In the genomic region with DNA sequence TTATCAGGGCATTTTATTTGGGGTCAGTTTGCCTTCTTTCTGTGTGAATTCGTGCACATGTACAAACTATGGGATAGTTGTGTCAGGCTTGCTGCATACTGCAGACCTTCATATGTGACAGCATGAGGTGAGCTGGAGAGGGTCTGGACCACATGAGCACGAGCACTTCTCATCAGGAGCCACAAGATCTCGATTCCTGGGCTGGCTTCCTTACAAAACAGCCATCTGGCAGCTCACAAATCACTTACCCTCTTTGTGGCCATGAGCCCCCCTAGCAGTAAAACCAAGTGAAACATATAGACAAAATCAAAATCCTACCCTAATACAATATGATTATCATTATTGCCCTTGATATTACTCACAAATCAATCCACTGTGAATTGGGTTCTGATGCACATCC, we compare ENCODE assay signal across 14 cellular contexts.
DNase-seq lines count a peak whose midpoint lies in the region; ATAC-seq, FAIRE-seq and TF ChIP-seq lines count a peak whose summit lies in the region.
"Had no signal": no experiment of that assay in that cellular context is flagged by ENCODE, and none has a peak within 500 bp of the region (broad histone marks: within the 10 kb centered on the region; RNA-seq: fewer than 3 reads in every experiment).

No MANE protein-coding gene starts in this region.

- no peaks in the 10 kb centered on the region for H3K79me2 ChIP-seq in HepG2 (ENCODE audit: insufficient read depth, low read length)

- TF ChIP-seq RAD21 in HepG2 (CRISPR knock-in tag; IDR thresholded peaks at IDR 0.05): no peak

- peaks cover 83% of the 10 kb centered on the region for H3K4me1 ChIP-seq in BLaER1
- H3K4me1 ChIP-seq in HepG2 (ENCODE audit: insufficient read depth, low read length): no peaks in the 10 kb centered on the region

- TF ChIP-seq POLR2A in HepG2 (IDR thresholded peaks at IDR 0.05; ENCODE audit: insufficient read depth in 1 of 2, low read depth in 2 of 2, low read length in 2 of 2): no peak

- TF ChIP-seq CTCF in type B pancreatic cell (conservative IDR thresholded peaks at IDR 0.05) (no peak), GM13976 (IDR thresholded peaks at IDR 0.05; ENCODE audit: borderline replicate concordance, control extremely low read depth, extremely low read depth, insufficient read depth, missing control alignments) (no peak), HepG2 (CRISPR knock-in tag; IDR thresholded peaks at IDR 0.05) (no peak)

- intact Hi-C loops in HepG2 (cut with micrococcal nuclease; ENCODE audit: unreplicated experiment): no loop called here

- H3K4me3 Mint-ChIP-seq in type B pancreatic cell: no peak overlapping the region
- H3K4me3 Mint-ChIP-seq: CD4-positive, alpha-beta T cell; H9 had no signal

- ATAC-seq in HepG2: no peak
- ATAC-seq in HG02798 (IDR thresholded peaks at IDR 0.05; ENCODE audit: poor library complexity, unreplicated experiment): no peak

- H3K9me3 Mint-ChIP-seq in type B pancreatic cell: peaks cover 4% of the 10 kb centered on the region
- H3K9me3 Mint-ChIP-seq: CD4-positive, alpha-beta T cell had no signal

- H3K4me3 ChIP-seq in BLaER1 (no peak overlapping the region), HepG2 (replicated peaks in 1 of 3; ENCODE audit: insufficient read depth in 1 of 3, low read depth in 2 of 3, low read length in 3 of 3) (no peak overlapping the region)

- H3K4me1 Mint-ChIP-seq in type B pancreatic cell (ENCODE audit: unreplicated experiment): peaks cover 5% of the 10 kb centered on the region

- peaks cover 93% of the 10 kb centered on the region for H3K36me3 ChIP-seq in BLaER1
- H3K36me3 ChIP-seq in HepG2 (replicated peaks in 1 of 2; ENCODE audit: control insufficient read depth in 1 of 2, insufficient read depth in 2 of 2, low read length in 2 of 2): no peaks in the 10 kb centered on the region

- DNase-seq in DMS 273 treated with DMSO at 0.1 percent for 48 hours (lab: John Stamatoyannopoulos, UW): peak; percentile 18
- DNase-seq in cerebellar cortex (ENCODE audit: low spot score): peak; percentile 68
- no peak for DNase-seq in type B pancreatic cell (ENCODE audit: extremely low spot score, unreplicated experiment)
- no peak for DNase-seq in GM13976 (ENCODE audit: low spot score)
- DNase-seq in HepG2 (ENCODE audit: low spot score): no peak
- DNase-seq: 8988T; CD4-positive, alpha-beta T cell; DMS53; GDM1; GOT3; H9 had no signal

- no peaks in the 10 kb centered on the region for H3K27me3 Mint-ChIP-seq in type B pancreatic cell
- H3K27me3 Mint-ChIP-seq: CD4-positive, alpha-beta T cell had no signal

- H3K9me3 ChIP-seq in BLaER1 (no peaks in the 10 kb centered on the region), HepG2 (ENCODE audit: low read length) (no peaks in the 10 kb centered on the region)

- H3K27ac Mint-ChIP-seq in type B pancreatic cell: peak overlapping the region; percentile 23
- H3K27ac Mint-ChIP-seq: CD4-positive, alpha-beta T cell had no signal

- CTCF ChIA-PET in HepG2 (lab: Yijun Ruan, JAX; ENCODE audit: low intra/inter-chr PET ratio, low total read pairs): no interaction called here

- H3K9ac ChIP-seq in BLaER1 (no peak overlapping the region), HepG2 (ENCODE audit: insufficient read depth, low read depth, low read length) (no peak overlapping the region)
- H3K9ac ChIP-seq: KMS-11 had no signal

- no peak overlapping the region for H2AFZ ChIP-seq in HepG2 (ENCODE audit: low read length)

- H3K4me2 ChIP-seq in BLaER1 (peak overlapping the region; percentile 76), HepG2 (ENCODE audit: low read depth, low read length) (no peak overlapping the region)
- H3K4me2 ChIP-seq: KMS-11 had no signal

- BruUV-seq in HepG2 (replicated peaks; lab: Mats Ljungman, UMichigan): no TSS peak

- H3K36me3 Mint-ChIP-seq in type B pancreatic cell: peaks cover 28% of the 10 kb centered on the region

- FAIRE-seq in HepG2 (lab: Jason Lieb, UNC): no peak

- WGBS in HepG2 (ENCODE audit: low lambda C conversion rate): 43% methylated on average over 3 of the region's 3 CpGs

- H4K20me1 ChIP-seq in BLaER1: peaks cover 100% of the 10 kb centered on the region
- H4K20me1 ChIP-seq in HepG2 (ENCODE audit: insufficient read depth, low read length): no peaks in the 10 kb centered on the region

- H3K27ac ChIP-seq in BLaER1: peak overlapping the region; percentile 79; the same call in 1 of the 2 replicates
- no peak overlapping the region for H3K27ac ChIP-seq in HepG2 (ENCODE audit: extremely low read length, insufficient read depth, low read length)
- H3K27ac ChIP-seq: KMS-11 had no signal

- H3K27me3 ChIP-seq in BLaER1 (no peaks in the 10 kb centered on the region), HepG2 (ENCODE audit: control insufficient read depth in 1 of 2, insufficient read depth in 2 of 2, low read length in 2 of 2) (no peaks in the 10 kb centered on the region)

- TF ChIP-seq EP300 in HepG2 (IDR thresholded peaks at IDR 0.05; ENCODE audit: low read depth in 2 of 2, low read length in 2 of 2) (no peak), HepG2 (CRISPR knock-in tag; IDR thresholded peaks at IDR 0.05; ENCODE audit: borderline replicate concordance) (no peak)

- POLR2A ChIA-PET in HepG2 (lab: Yijun Ruan, JAX): no interaction called here

- in situ Hi-C loops in GM13976 (cut with MboI; ENCODE audit: low sequenced_read_pairs, unreplicated experiment): no loop called here
- in situ Hi-C loops in HepG2 (cut with HindIII; ENCODE audit: extremely low pct_ligation_motif_present, low pct_unique_long_range_greater_than_20kb): no loop called here

TF ChIP-seq in HepG2, 621 proteins besides CTCF, POLR2A, EP300 and RAD21:
- TF ChIP-seq ZNF350 (CRISPR knock-in tag; IDR thresholded peaks at IDR 0.05; ENCODE audit: borderline replicate concordance, low read depth) (no peak), KMT2B (CRISPR knock-in tag; IDR thresholded peaks at IDR 0.05) (no peak), ZFP62 (CRISPR knock-in tag; IDR thresholded peaks at IDR 0.05) (no peak), MTF1 (CRISPR knock-in tag; IDR thresholded peaks at IDR 0.05) (no peak), FOSL1 (CRISPR knock-in tag; IDR thresholded peaks at IDR 0.05; ENCODE audit: borderline replicate concordance) (no peak), EEA1 (CRISPR knock-in tag; IDR thresholded peaks at IDR 0.05; ENCODE audit: borderline replicate concordance) (no peak), ZNF121 (CRISPR knock-in tag; IDR thresholded peaks at IDR 0.05) (no peak), ZNF766 (CRISPR knock-in tag; IDR thresholded peaks at IDR 0.05; ENCODE audit: borderline replicate concordance) (no peak)
- TF ChIP-seq, protein P1, sequence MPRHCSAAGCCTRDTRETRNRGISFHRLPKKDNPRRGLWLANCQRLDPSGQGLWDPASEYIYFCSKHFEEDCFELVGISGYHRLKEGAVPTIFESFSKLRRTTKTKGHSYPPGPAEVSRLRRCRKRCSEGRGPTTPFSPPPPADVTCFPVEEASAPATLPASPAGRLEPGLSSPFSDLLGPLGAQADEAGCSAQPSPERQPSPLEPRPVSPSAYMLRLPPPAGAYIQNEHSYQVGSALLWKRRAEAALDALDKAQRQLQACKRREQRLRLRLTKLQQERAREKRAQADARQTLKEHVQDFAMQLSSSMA (CRISPR knock-in tag; IDR thresholded peaks at IDR 0.05): no peak
- TF ChIP-seq, protein P2, sequence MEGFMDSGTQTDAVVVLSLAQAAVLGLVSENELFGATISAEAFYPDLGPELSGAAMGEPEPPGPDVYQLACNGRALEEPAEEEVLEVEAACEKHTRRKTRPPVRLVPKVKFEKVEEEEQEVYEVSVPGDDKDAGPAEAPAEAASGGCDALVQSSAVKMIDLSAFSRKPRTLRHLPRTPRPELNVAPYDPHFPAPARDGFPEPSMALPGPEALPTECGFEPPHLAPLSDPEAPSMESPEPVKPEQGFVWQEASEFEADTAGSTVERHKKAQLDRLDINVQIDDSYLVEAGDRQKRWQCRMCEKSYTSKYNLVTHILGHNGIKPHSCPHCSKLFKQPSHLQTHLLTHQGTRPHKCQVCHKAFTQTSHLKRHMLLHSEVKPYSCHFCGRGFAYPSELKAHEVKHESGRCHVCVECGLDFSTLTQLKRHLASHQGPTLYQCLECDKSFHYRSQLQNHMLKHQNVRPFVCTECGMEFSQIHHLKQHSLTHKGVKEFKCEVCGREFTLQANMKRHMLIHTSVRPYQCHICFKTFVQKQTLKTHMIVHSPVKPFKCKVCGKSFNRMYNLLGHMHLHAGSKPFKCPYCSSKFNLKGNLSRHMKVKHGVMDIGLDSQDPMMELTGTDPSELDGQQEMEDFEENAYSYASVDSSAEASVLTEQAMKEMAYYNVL (CRISPR knock-in tag; IDR thresholded peaks at IDR 0.05; ENCODE audit: borderline replicate concordance): no peak
- TF ChIP-seq, protein P3, sequence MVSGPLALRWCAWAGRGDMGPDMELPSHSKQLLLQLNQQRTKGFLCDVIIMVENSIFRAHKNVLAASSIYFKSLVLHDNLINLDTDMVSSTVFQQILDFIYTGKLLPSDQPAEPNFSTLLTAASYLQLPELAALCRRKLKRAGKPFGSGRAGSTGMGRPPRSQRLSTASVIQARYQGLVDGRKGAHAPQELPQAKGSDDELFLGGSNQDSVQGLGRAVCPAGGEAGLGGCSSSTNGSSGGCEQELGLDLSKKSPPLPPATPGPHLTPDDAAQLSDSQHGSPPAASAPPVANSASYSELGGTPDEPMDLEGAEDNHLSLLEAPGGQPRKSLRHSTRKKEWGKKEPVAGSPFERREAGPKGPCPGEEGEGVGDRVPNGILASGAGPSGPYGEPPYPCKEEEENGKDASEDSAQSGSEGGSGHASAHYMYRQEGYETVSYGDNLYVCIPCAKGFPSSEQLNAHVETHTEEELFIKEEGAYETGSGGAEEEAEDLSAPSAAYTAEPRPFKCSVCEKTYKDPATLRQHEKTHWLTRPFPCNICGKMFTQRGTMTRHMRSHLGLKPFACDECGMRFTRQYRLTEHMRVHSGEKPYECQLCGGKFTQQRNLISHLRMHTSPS (CRISPR knock-in tag; IDR thresholded peaks at IDR 0.05; ENCODE audit: low read depth): no peak
- TF ChIP-seq, protein P4, sequence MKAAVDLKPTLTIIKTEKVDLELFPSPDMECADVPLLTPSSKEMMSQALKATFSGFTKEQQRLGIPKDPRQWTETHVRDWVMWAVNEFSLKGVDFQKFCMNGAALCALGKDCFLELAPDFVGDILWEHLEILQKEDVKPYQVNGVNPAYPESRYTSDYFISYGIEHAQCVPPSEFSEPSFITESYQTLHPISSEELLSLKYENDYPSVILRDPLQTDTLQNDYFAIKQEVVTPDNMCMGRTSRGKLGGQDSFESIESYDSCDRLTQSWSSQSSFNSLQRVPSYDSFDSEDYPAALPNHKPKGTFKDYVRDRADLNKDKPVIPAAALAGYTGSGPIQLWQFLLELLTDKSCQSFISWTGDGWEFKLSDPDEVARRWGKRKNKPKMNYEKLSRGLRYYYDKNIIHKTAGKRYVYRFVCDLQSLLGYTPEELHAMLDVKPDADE (CRISPR knock-in tag; IDR thresholded peaks at IDR 0.05): no peak

Comparison
In these comparisons a context has a peak if more than half of its experiments do, and no peak if none do; other contexts are left out.
1. DNase-seq: peak in DMS 273 treated with DMSO at 0.1 percent for 48 hours (single experiment) and cerebellar cortex (single experiment); none in type B pancreatic cell (single experiment), GM13976 (single experiment) and HepG2 (single experiment).